10 cellular contexts compared by ENCODE assay signal in the genomic region with DNA sequence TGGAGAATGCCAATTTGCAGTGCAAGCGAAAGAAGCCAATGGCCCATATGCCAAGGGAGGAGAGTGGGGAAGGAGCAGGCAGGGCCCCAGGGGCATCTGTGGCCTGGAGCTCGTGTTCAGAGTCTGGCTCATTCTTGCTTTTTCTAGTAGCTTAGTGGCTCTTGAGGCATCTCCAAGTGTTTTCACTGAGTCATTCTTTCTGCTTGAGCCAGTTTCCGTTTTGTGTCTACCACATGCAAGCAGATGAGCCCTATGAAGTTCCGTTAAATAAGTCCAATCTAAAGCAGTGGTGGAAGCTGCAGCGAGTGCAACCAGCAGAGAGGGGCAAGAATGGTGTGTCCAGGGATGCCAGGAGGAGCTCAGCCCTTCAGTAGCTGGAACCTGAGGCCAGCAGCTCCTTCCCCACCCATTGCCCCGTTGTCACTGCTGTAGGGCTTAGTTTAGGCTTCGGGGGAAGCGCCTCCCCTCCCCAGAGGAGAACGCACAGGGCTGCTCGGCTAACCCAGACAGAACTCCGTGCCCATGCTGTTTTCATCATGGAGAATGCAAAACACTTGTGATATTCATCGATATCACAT. TPM values are rescaled to one million over a fixed set of nuclear protein-coding genes. Genes with fewer than 3 reads are reported as not detected.
A peak's percentile ranks its signal among the peaks of the same experiment; 100 is the strongest.
DNase-seq lines count a peak whose midpoint lies in the region; ATAC-seq and TF ChIP-seq lines count a peak whose summit lies in the region.
"Had no signal": no experiment of that assay in that cellular context is flagged by ENCODE, and none has a peak within 500 bp of the region (broad histone marks: within the 10 kb centered on the region; RNA-seq: fewer than 3 reads in every experiment).

No MANE protein-coding gene starts in this region.

- peak overlapping the region; percentile 44; the same call in 1 of the 2 replicates for H2BK20ac ChIP-seq in IMR-90 (ENCODE audit: low read depth, low read length)

- no peak overlapping the region for H3K18ac ChIP-seq in IMR-90 (ENCODE audit: low read depth, low read length)

- H3K27ac ChIP-seq in IMR-90 (ENCODE audit: insufficient read depth, low read length) (peak overlapping the region; percentile 7; the same call in 1 of the 2 replicates), brain microvascular endothelial cell (no peak overlapping the region), osteoblast (ENCODE audit: low read depth, low read length) (peak overlapping the region; percentile 93), WERI-Rb-1 (no peak overlapping the region)
- H3K27ac ChIP-seq: epithelial cell of prostate, vagina had no signal

- H3K79me2 ChIP-seq in osteoblast (ENCODE audit: insufficient read depth, low read length) = no peaks in the 10 kb centered on the region

- H3K79me1 ChIP-seq in IMR-90 (ENCODE audit: low read depth in 1 of 2, low read length in 2 of 2) = no peaks in the 10 kb centered on the region

- POLR2A ChIA-PET in IMR-90 (lab: Charles Lee; ENCODE audit: unreplicated experiment) = no interaction called here

- peak overlapping the region in 1 of 2 experiments; percentile 65; a peak in 2 of 4 replicates for H4K8ac ChIP-seq in IMR-90 (ENCODE audit: low read depth in 2 of 2, low read length in 2 of 2)

- dilution Hi-C loops in IMR-90 (cut with HindIII; ENCODE audit: low sequenced_read_pairs, unreplicated experiment) = no loop called here

- H2BK120ac ChIP-seq in IMR-90 (ENCODE audit: low read depth, low read length) = peak overlapping the region; percentile 64; the same call in 1 of the 2 replicates

- H3K36me3 ChIP-seq in IMR-90 (ENCODE audit: control insufficient read depth, insufficient read depth, low read length) (no peaks in the 10 kb centered on the region), brain microvascular endothelial cell (replicated peaks) (no peaks in the 10 kb centered on the region), osteoblast (ENCODE audit: insufficient read depth, low read length) (no peaks in the 10 kb centered on the region), WERI-Rb-1 (no peaks in the 10 kb centered on the region)
- H3K36me3 ChIP-seq: vagina had no signal

- BruUV-seq in IMR-90 (replicated peaks; lab: Mats Ljungman, UMichigan) = no TSS peak

- H3K23ac ChIP-seq in IMR-90 (ENCODE audit: low read depth, low read length) = no peak overlapping the region

- TF ChIP-seq POLR2A in IMR-90 (IDR thresholded peaks at IDR 0.05; ENCODE audit: low read depth, low read length) = no peak

- in situ Hi-C loops in IMR-90 (cut with MboI; ENCODE audit: low sequenced_read_pairs) = no loop called here
- in situ Hi-C loops in brain microvascular endothelial cell (cut with HindIII; ENCODE audit: low pct_ligation_motif_present, low sequenced_read_pairs) = no loop called here

- H2BK5ac ChIP-seq in IMR-90 (ENCODE audit: low read depth, low read length, poor library complexity, severe bottlenecking) = peak overlapping the region; percentile 42

- H4K91ac ChIP-seq in IMR-90 (ENCODE audit: insufficient read depth, low read depth, low read length) = peak overlapping the region; percentile 49; the same call in 1 of the 2 replicates

- H3K27me3 ChIP-seq in IMR-90 (ENCODE audit: control insufficient read depth, insufficient read depth, low read length) (no peaks in the 10 kb centered on the region), brain microvascular endothelial cell (replicated peaks) (no peaks in the 10 kb centered on the region), osteoblast (ENCODE audit: insufficient read depth, low read length) (no peaks in the 10 kb centered on the region), WERI-Rb-1 (ENCODE audit: insufficient read depth, low read depth, severe bottlenecking) (no peaks in the 10 kb centered on the region)
- H3K27me3 ChIP-seq: vagina had no signal

- H3K9me3 ChIP-seq in IMR-90 (ENCODE audit: control insufficient read depth, insufficient read depth, low read length) = no peaks in the 10 kb centered on the region
- H3K9me3 ChIP-seq in osteoblast (ENCODE audit: low read depth, low read length) = no peaks in the 10 kb centered on the region
- no peaks in the 10 kb centered on the region for H3K9me3 ChIP-seq in WERI-Rb-1 (ENCODE audit: severe bottlenecking)
- H3K9me3 ChIP-seq: SK-N-SH, vagina had no signal

- H3K9me1 ChIP-seq in IMR-90 (ENCODE audit: insufficient read depth, low read length) = no peaks in the 10 kb centered on the region

- no peak overlapping the region for H3K9ac ChIP-seq in IMR-90 (ENCODE audit: low read depth, low read length)
- H3K9ac ChIP-seq: SK-N-SH had no signal

- peaks cover 4% of the 10 kb centered on the region; the same call in 1 of the 2 replicates for H3K4me1 ChIP-seq in IMR-90 (ENCODE audit: control insufficient read depth, insufficient read depth, low read length)
- H3K4me1 ChIP-seq in osteoblast (ENCODE audit: insufficient read depth, low read length) = peaks cover 33% of the 10 kb centered on the region
- H3K4me1 ChIP-seq: vagina had no signal

- peak overlapping the region; percentile 59 for H3K4ac ChIP-seq in IMR-90 (ENCODE audit: low read depth, low read length)

- H3K4me2 ChIP-seq in IMR-90 (ENCODE audit: low read depth, low read length) (no peak overlapping the region), osteoblast (ENCODE audit: insufficient read depth, low read length) (peak overlapping the region; percentile 55)
- H3K4me2 ChIP-seq: SK-N-SH had no signal

- peak overlapping the region; percentile 23; the same call in 1 of the 2 replicates for H2AK5ac ChIP-seq in IMR-90 (ENCODE audit: low read depth, low read length)

- H2BK15ac ChIP-seq in IMR-90 (ENCODE audit: low read depth, low read length) = no peak overlapping the region

- H2AFZ ChIP-seq in IMR-90 (replicated peaks; ENCODE audit: low read length, poor library complexity) = peak overlapping the region; percentile 64
- H2AFZ ChIP-seq in osteoblast (ENCODE audit: low read length) = peak overlapping the region; percentile 84

- H4K5ac ChIP-seq in IMR-90 (ENCODE audit: low read depth, low read length) = no peak overlapping the region

- intact Hi-C loops in IMR-90 (cut with micrococcal nuclease) = no loop called here

- H3K56ac ChIP-seq in IMR-90 (ENCODE audit: extremely low read depth, insufficient read depth, low read length) = no peak overlapping the region

- H3K4me3 ChIP-seq in IMR-90 (ENCODE audit: insufficient read depth, low read depth, low read length) (no peak overlapping the region), brain microvascular endothelial cell (ENCODE audit: low read depth, low read length) (no peak overlapping the region), osteoblast (ENCODE audit: insufficient read depth, low read length) (no peak overlapping the region), WERI-Rb-1 (ENCODE audit: low read depth, low read length) (no peak overlapping the region)
- H3K4me3 ChIP-seq: vagina had no signal

- ATAC-seq in IMR-90 (ENCODE audit: low read depth) (peak; percentile 58), GM19023 (IDR thresholded peaks at IDR 0.05; ENCODE audit: unreplicated experiment) (no peak)

- H2AK9ac ChIP-seq in IMR-90 (replicated peaks; ENCODE audit: low read depth, low read length, poor library complexity) = no peak overlapping the region

- WGBS in IMR-90 (ENCODE audit: extremely low coverage in 2 of 2, insufficient read length in 1 of 2), 2 experiments = 25% methylated on average over 2 of the region's 12 CpGs; no CpG with 5 or more reads in 1 of the 2 experiments

- H4K20me1 ChIP-seq in IMR-90 (ENCODE audit: insufficient read depth, low read length) = no peaks in the 10 kb centered on the region
- no peaks in the 10 kb centered on the region for H4K20me1 ChIP-seq in osteoblast (ENCODE audit: insufficient read depth, low read length)

- CTCF ChIA-PET in IMR-90 (lab: Yijun Ruan, JAX) = no interaction called here

- H3K14ac ChIP-seq in IMR-90 (replicated peaks; ENCODE audit: low read depth, low read length) = no peak overlapping the region

- TF ChIP-seq CTCF in IMR-90 (conservative IDR thresholded peaks at IDR 0.05; ENCODE audit: low read depth, low read length) = no peak
- no peak for TF ChIP-seq CTCF in brain microvascular endothelial cell (IDR thresholded peaks at IDR 0.05; ENCODE audit: low read depth, low read length, missing control alignments)
- TF ChIP-seq CTCF in osteoblast (IDR thresholded peaks at IDR 0.05; ENCODE audit: extremely low read depth, low read depth, low read length) = no peak
- no peak for TF ChIP-seq CTCF in WERI-Rb-1 (IDR thresholded peaks at IDR 0.05; ENCODE audit: low read depth, low read length)

- TF ChIP-seq RAD21 in IMR-90 (IDR thresholded peaks at IDR 0.05; ENCODE audit: low read length) = no peak

- DNase-seq in Daoy (ENCODE audit: low read depth) (peak; percentile 77), IMR-90 (peak; percentile 87), brain microvascular endothelial cell (peak; percentile 32), osteoblast (ENCODE audit: insufficient read length, low spot score, missing footprints) (peak; percentile 97), NCI-H510A treated with DMSO at 0.1 percent for 48 hours (lab: John Stamatoyannopoulos, UW) (no peak), WERI-Rb-1 (no peak)
- DNase-seq: SK-N-SH had no signal

TF ChIP-seq in IMR-90, 13 proteins besides CTCF, POLR2A, EP300 and RAD21:
- TF ChIP-seq MAFK (IDR thresholded peaks at IDR 0.05; ENCODE audit: low read depth, low read length) (no peak), MAZ (IDR thresholded peaks at IDR 0.05; ENCODE audit: borderline replicate concordance, low read depth, low read length) (no peak), NFE2L2 (IDR thresholded peaks at IDR 0.05; ENCODE audit: low read depth, low read length) (peak; percentile 49; the same call in 1 of the 2 replicates), CEBPB (IDR thresholded peaks at IDR 0.05; ENCODE audit: low read depth, low read length) (no peak)
- TF ChIP-seq, protein P1, sequence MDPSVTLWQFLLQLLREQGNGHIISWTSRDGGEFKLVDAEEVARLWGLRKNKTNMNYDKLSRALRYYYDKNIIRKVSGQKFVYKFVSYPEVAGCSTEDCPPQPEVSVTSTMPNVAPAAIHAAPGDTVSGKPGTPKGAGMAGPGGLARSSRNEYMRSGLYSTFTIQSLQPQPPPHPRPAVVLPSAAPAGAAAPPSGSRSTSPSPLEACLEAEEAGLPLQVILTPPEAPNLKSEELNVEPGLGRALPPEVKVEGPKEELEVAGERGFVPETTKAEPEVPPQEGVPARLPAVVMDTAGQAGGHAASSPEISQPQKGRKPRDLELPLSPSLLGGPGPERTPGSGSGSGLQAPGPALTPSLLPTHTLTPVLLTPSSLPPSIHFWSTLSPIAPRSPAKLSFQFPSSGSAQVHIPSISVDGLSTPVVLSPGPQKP (IDR thresholded peaks at IDR 0.05; ENCODE audit: borderline replicate concordance, low read depth, low read length) = no peak
TF ChIP-seq in IMR-90: peak in this region for 1.

RNA-seq across cellular contexts. Expression of a gene that starts 57.4 kb away (rescaled TPM):
- total RNA-seq in Daoy (2014; rRNA removed; shearing (Covaris generic)) = 1.1 and 3.4 TPM in 2 replicates
- 0.36 and 0.56 TPM in 2 replicates for total RNA-seq in IMR-90 (2012; rRNA removed)
- polyA plus RNA-seq in IMR-90 (2012; rRNA removed) = 0.60 and 0.70 TPM in 2 replicates
- 0.36 and 0.68 TPM in 2 replicates for polyA plus RNA-seq in IMR-90 (2012; cell fraction: cytosol; rRNA removed)
- polyA plus RNA-seq in IMR-90 (2012; cell fraction: nucleus; rRNA removed; ENCODE audit: low replicate concordance) = 0.94 and 1.00 TPM in 2 replicates
- 31.8 and 35.4 TPM in 2 replicates for total RNA-seq in osteoblast
- polyA plus RNA-seq: SK-N-SH had no signal

Comparison
In these comparisons a context has a peak if more than half of its experiments do, and no peak if none do; other contexts are left out.
1. DNase-seq: peak in Daoy (single experiment), IMR-90 (single experiment), brain microvascular endothelial cell (single experiment) and osteoblast (single experiment); none in NCI-H510A treated with DMSO at 0.1 percent for 48 hours (single experiment) and WERI-Rb-1 (single experiment).
2. H3K27ac ChIP-seq: peak in IMR-90 (single experiment) and osteoblast (single experiment); none in brain microvascular endothelial cell (single experiment) and WERI-Rb-1 (single experiment).